11 cellular contexts compared by ENCODE assay signal in the genomic region with DNA sequence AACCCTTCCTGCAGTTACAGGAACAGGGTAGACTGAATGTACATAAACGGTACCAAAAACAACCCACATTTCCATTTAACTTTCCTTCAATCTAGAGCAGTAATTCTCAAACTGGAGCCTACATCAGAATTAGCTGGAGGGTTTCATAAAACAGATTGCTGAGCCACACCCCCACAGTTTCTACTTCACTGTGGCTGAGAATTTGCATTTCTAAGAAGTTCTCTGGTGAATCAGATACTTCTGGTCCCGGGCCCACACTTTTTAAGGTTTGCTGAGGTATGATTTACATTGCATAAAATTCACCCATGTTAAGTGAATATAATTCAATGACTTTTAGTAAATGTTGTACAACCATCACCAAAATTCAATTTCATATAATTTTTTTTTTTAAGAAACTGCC.
DNase-seq lines count a peak whose midpoint lies in the region; ATAC-seq and TF ChIP-seq lines count a peak whose summit lies in the region.
"Had no signal": no experiment of that assay in that cellular context is flagged by ENCODE, and none has a peak within 500 bp of the region (broad histone marks: within the 10 kb centered on the region; RNA-seq: fewer than 3 reads in every experiment).

No MANE protein-coding gene starts in this region.

- 78 to 85% methylated on average over 2 of the region's 2 CpGs for WGBS in aorta, 2 donors

- H3K27ac ChIP-seq in CD8-positive, alpha-beta memory T cell (ENCODE audit: low read depth, low read length): no peak overlapping the region
- H3K27ac ChIP-seq in aorta (ENCODE audit: low read depth in 1 of 2, low read length in 2 of 2): no peak overlapping the region
- H3K27ac ChIP-seq: dorsolateral prefrontal cortex, skin epidermis had no signal

- no peak for DNase-seq in CD8-positive, alpha-beta memory T cell
- DNase-seq in head of caudate nucleus: peak in 34 of 42 donors; percentile 9 to 82 (median 40)
- DNase-seq in aorta: no peak
- no peak for DNase-seq in type B pancreatic cell (ENCODE audit: extremely low spot score, unreplicated experiment)
- DNase-seq in glomerular visceral epithelial cell (ENCODE audit: extremely low spot score): no peak
- no peak for DNase-seq in SKM-1 treated with dmso at 0.1 percent for 144 hours (lab: John Stamatoyannopoulos, UW; ENCODE audit: unreplicated experiment)
- DNase-seq: NCI-H2029 had no signal

- H3K27me3 Mint-ChIP-seq in CD8-positive, alpha-beta memory T cell: no peaks in the 10 kb centered on the region
- H3K27me3 Mint-ChIP-seq in type B pancreatic cell: no peaks in the 10 kb centered on the region

- ATAC-seq in GM19372 (IDR thresholded peaks at IDR 0.05; ENCODE audit: low read depth, unreplicated experiment): peak; percentile 65
- peak; percentile 82 for ATAC-seq in HG03521 (IDR thresholded peaks at IDR 0.05; ENCODE audit: unreplicated experiment)
- no peak for ATAC-seq in aorta (ENCODE audit: low FRiP score)

- POLR2A ChIA-PET in CD8-positive, alpha-beta memory T cell (lab: Charles Lee): no interaction called here

- no peaks in the 10 kb centered on the region for H3K9me3 ChIP-seq in CD8-positive, alpha-beta memory T cell (ENCODE audit: low read length)
- no peaks in the 10 kb centered on the region for H3K9me3 ChIP-seq in aorta (ENCODE audit: control insufficient read depth, low read length)

- peaks cover 4 to 13% (median 6%) of the 10 kb centered on the region in 3 donors for H3K4me1 Mint-ChIP-seq in CD8-positive, alpha-beta memory T cell
- peaks cover 6% of the 10 kb centered on the region for H3K4me1 Mint-ChIP-seq in type B pancreatic cell (ENCODE audit: unreplicated experiment)

- intact Hi-C loops in head of caudate nucleus (cut with DNase I) (loop anchor here (5.0 kb wide), 1 partner anchor 515 kb away; no protein-coding TSS in a partner anchor), aorta (cut with DNase I) (loop anchor here in 1 of 2 donors (10.0 kb wide), 1 partner anchor 323 kb away; no protein-coding TSS in a partner anchor)

- no peak overlapping the region for H3K4me3 ChIP-seq in CD8-positive, alpha-beta memory T cell (ENCODE audit: low read length)
- no peak overlapping the region for H3K4me3 ChIP-seq in aorta (ENCODE audit: low read length in 2 of 2)
- H3K4me3 ChIP-seq: dorsolateral prefrontal cortex, skin epidermis had no signal

- CTCF ChIA-PET in CD8-positive, alpha-beta memory T cell (lab: Charles Lee): no interaction called here

- no peaks in the 10 kb centered on the region for H3K36me3 ChIP-seq in CD8-positive, alpha-beta memory T cell (ENCODE audit: insufficient read depth, low read length)
- no peaks in the 10 kb centered on the region for H3K36me3 ChIP-seq in aorta (ENCODE audit: control insufficient read depth in 1 of 2, insufficient read depth in 2 of 2, low read length in 1 of 2)

- H3K4me3 Mint-ChIP-seq in CD8-positive, alpha-beta memory T cell: no peak overlapping the region
- no peak overlapping the region for H3K4me3 Mint-ChIP-seq in type B pancreatic cell

- peaks cover 0 to 3% (median 0%) of the 10 kb centered on the region in 5 donors for H3K9me3 Mint-ChIP-seq in CD8-positive, alpha-beta memory T cell
- H3K9me3 Mint-ChIP-seq in type B pancreatic cell: peaks cover 3% of the 10 kb centered on the region

- peaks cover 5 to 7% (median 6%) of the 10 kb centered on the region in 3 donors for H3K36me3 Mint-ChIP-seq in CD8-positive, alpha-beta memory T cell
- peaks cover 4% of the 10 kb centered on the region for H3K36me3 Mint-ChIP-seq in type B pancreatic cell

- H3K27ac Mint-ChIP-seq in CD8-positive, alpha-beta memory T cell: peak overlapping the region in 5 of 8 donors; percentile 18 to 47 (median 37)
- no peak overlapping the region for H3K27ac Mint-ChIP-seq in type B pancreatic cell

- H3K27me3 ChIP-seq in CD8-positive, alpha-beta memory T cell (ENCODE audit: insufficient read depth, low read length, poor library complexity, severe bottlenecking): no peaks in the 10 kb centered on the region
- H3K27me3 ChIP-seq in aorta (ENCODE audit: control insufficient read depth in 1 of 2, insufficient read depth in 2 of 2, low read length in 1 of 2): no peaks in the 10 kb centered on the region
- H3K27me3 ChIP-seq: dorsolateral prefrontal cortex had no signal

- TF ChIP-seq CTCF in type B pancreatic cell (conservative IDR thresholded peaks at IDR 0.05): no peak

- no peaks in the 10 kb centered on the region for H3K4me1 ChIP-seq in CD8-positive, alpha-beta memory T cell (ENCODE audit: insufficient read depth, low read length)
- no peaks in the 10 kb centered on the region for H3K4me1 ChIP-seq in aorta (ENCODE audit: control insufficient read depth in 1 of 2, insufficient read depth in 2 of 2, low read length in 2 of 2)

Comparison
In these comparisons a context has a peak if more than half of its experiments do, and no peak if none do; other contexts are left out.
1. DNase-seq: peak in head of caudate nucleus (34 of 42); none in CD8-positive, alpha-beta memory T cell (0 of 5), aorta (0 of 2), type B pancreatic cell (single experiment), glomerular visceral epithelial cell (single experiment) and SKM-1 treated with dmso at 0.1 percent for 144 hours (single experiment).